8 cellular contexts compared by ENCODE assay signal in the genomic region with DNA sequence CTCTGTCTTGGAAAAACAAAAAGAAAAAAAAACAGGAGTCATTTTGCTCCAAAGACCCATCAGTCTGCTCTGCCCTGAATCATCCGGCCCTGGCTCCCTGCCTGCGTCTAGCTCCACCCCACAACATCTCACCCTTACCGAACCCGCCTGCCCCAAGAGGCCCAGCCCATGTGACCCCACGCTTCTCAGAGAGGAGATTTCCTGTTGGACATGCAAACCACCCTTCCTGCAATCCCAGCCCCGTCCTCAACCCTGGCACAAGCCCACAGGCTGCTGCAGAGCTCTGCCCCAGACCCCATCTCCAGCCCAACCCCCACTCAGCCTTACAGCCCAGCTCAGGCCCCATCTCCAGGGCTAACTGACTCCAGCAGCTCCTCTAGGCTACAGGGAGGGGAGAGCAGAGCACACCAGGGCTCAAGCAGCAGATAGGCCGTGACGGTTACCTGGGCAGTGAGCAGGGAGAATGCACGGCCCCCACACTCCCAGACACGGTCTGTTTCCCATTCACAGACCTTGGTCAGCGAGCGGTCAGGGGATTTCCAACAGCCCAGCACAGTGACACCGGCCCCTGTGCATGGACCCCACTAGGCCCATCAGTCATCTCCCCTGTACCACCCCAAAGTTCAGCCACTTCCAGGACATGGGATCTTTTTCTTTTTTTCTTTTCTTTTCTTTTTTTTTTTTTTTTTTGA.
DNase-seq lines count a peak whose midpoint lies in the region; ATAC-seq lines count a peak whose summit lies in the region.

No MANE protein-coding gene starts in this region.

- DNase-seq in RPMI8226 (peak; percentile 53), fibroblast of the conjunctiva (ENCODE audit: low read depth) (peak; percentile 92), non-pigmented ciliary epithelial cell (ENCODE audit: low read depth) (peak; percentile 68), 8988T (no peak), UCSD-AML1 (lab: John Stamatoyannopoulos, UW; ENCODE audit: unreplicated experiment) (no peak)
- no peak for DNase-seq in stimulated activated CD4-positive, alpha-beta T cell treated with anti-CD3 and anti-CD28 coated beads, Interleukin-1b, Interleukin-23, amount 100 ng/mL, for 48 hours

- ATAC-seq in GM18867 (IDR thresholded peaks at IDR 0.05; ENCODE audit: unreplicated experiment) (peak; percentile 92), HG03064 (IDR thresholded peaks at IDR 0.05; ENCODE audit: low read depth, unreplicated experiment) (peak; percentile 76)

Comparison
In these comparisons a context has a peak if more than half of its experiments do, and no peak if none do; other contexts are left out.
1. DNase-seq: peak in RPMI8226 (single experiment), fibroblast of the conjunctiva (single experiment) and non-pigmented ciliary epithelial cell (single experiment); none in 8988T (single experiment), stimulated activated CD4-positive, alpha-beta T cell treated with anti-CD3 and anti-CD28 coated beads, Interleukin-1b, Interleukin-23, amount 100 ng/mL, for 48 hours (single experiment) and UCSD-AML1 (single experiment).